Comparison of ENCODE assay signal across 8 cellular contexts in genomic region chr12:51678086-51678724, GRCh38.
DNase-seq lines count a peak whose midpoint lies in the region; ATAC-seq and TF ChIP-seq lines count a peak whose summit lies in the region.

No MANE protein-coding gene starts in this region.

- no peaks in the 10 kb centered on the region for H4K20me1 ChIP-seq in OCI-LY7 (ENCODE audit: insufficient read depth, low read length)

- CTCF ChIA-PET in OCI-LY7 (lab: Charles Lee; ENCODE audit: unreplicated experiment): no interaction called here

- H3K9me3 ChIP-seq in OCI-LY7 (ENCODE audit: low read length) (no peaks in the 10 kb centered on the region), upper lobe of left lung (no peaks in the 10 kb centered on the region), sigmoid colon (no peaks in the 10 kb centered on the region)

- no peak overlapping the region for H2AFZ ChIP-seq in OCI-LY7 (ENCODE audit: low read length)

- no peaks in the 10 kb centered on the region for H3K79me2 ChIP-seq in OCI-LY7 (ENCODE audit: insufficient read depth, low read depth, low read length)

- no peak overlapping the region for H3K4me2 ChIP-seq in OCI-LY7 (ENCODE audit: low read length)

- no peaks in the 10 kb centered on the region for H3K27me3 ChIP-seq in upper lobe of left lung
- no peaks in the 10 kb centered on the region for H3K27me3 ChIP-seq in sigmoid colon

- BruUV-seq in OCI-LY7 (replicated peaks; lab: Mats Ljungman, UMichigan): no TSS peak

- peak; percentile 79 for TF ChIP-seq CTCF in OCI-LY7 (conservative IDR thresholded peaks at IDR 0.05; ENCODE audit: low read length)
- TF ChIP-seq CTCF in upper lobe of left lung (IDR thresholded peaks at IDR 0.05): peak in 5 of 6 experiments; percentile 22 to 48 (median 31)
- peak in 2 of 4 experiments; percentile 8 to 30 for TF ChIP-seq CTCF in sigmoid colon (IDR thresholded peaks at IDR 0.05)

- H3K27ac ChIP-seq in OCI-LY7 (ENCODE audit: low read depth, low read length, poor library complexity, severe bottlenecking): no peak overlapping the region
- H3K27ac ChIP-seq in upper lobe of left lung: no peak overlapping the region
- no peak overlapping the region for H3K27ac ChIP-seq in sigmoid colon

- peak; percentile 70 for DNase-seq in EH (ENCODE audit: low read depth)
- DNase-seq in HT1080 (ENCODE audit: low read depth): peak; percentile 62
- peak; percentile 40 for DNase-seq in OCI-LY7 (ENCODE audit: low spot score)
- DNase-seq in T47D (ENCODE audit: low read depth in 1 of 2, low spot score in 1 of 2): peak; percentile 48 to 69
- DNase-seq in left kidney (ENCODE audit: low read depth, low spot score): peak; percentile 80
- DNase-seq in upper lobe of left lung: peak in 1 of 2 donors; percentile 31
- no peak for DNase-seq in sigmoid colon

- H3K4me3 ChIP-seq in OCI-LY7 (ENCODE audit: low read depth, low read length, poor library complexity, severe bottlenecking) (no peak overlapping the region), upper lobe of left lung (no peak overlapping the region), sigmoid colon (no peak overlapping the region)

- ATAC-seq in upper lobe of left lung (ENCODE audit: low FRiP score in 2 of 2) (peak; percentile 72 to 73), HG03457 (IDR thresholded peaks at IDR 0.05; ENCODE audit: unreplicated experiment) (no peak)

- 56 to 57% methylated on average over 5 of the region's 5 CpGs for WGBS in upper lobe of left lung, 2 donors
- 39 to 61% methylated on average over 5 of the region's 5 CpGs for WGBS in sigmoid colon, 2 donors

- no peaks in the 10 kb centered on the region for H3K9me2 ChIP-seq in OCI-LY7 (ENCODE audit: insufficient read depth, low read length)

- in situ Hi-C loops in T47D (cut with HindIII; ENCODE audit: low pct_unique_long_range_greater_than_20kb, low sequenced_read_pairs): no loop called here

- POLR2A ChIA-PET in OCI-LY7 (lab: Charles Lee): no interaction called here

- intact Hi-C loops in OCI-LY7 (cut with micrococcal nuclease; ENCODE audit: unreplicated experiment): loop anchor here (2.0 kb wide), 1 partner anchor 257 kb away; no protein-coding TSS in a partner anchor
- intact Hi-C loops in sigmoid colon (cut with DNase I): no loop called here

- TF ChIP-seq EP300 in upper lobe of left lung (IDR thresholded peaks at IDR 0.05) (no peak), sigmoid colon (IDR thresholded peaks at IDR 0.05) (no peak)

- TF ChIP-seq POLR2A in upper lobe of left lung (IDR thresholded peaks at IDR 0.05): no peak
- no peak for TF ChIP-seq POLR2A in sigmoid colon (IDR thresholded peaks at IDR 0.05)

- H3K36me3 ChIP-seq in OCI-LY7 (ENCODE audit: insufficient read depth, low read length): no peaks in the 10 kb centered on the region
- no peaks in the 10 kb centered on the region for H3K36me3 ChIP-seq in upper lobe of left lung
- H3K36me3 ChIP-seq in sigmoid colon: no peaks in the 10 kb centered on the region

- H3K4me1 ChIP-seq in OCI-LY7 (ENCODE audit: insufficient read depth, low read length, poor library complexity, severe bottlenecking) (no peaks in the 10 kb centered on the region), upper lobe of left lung (peaks cover 0 to under 1% (median 0%) of the 10 kb centered on the region in 4 donors), sigmoid colon (no peaks in the 10 kb centered on the region)
